In genomic region chr18:9869713-9870430, GRCh38 we compare ENCODE assay signal across 8 cellular contexts. TPM values are rescaled to one million over a fixed set of nuclear protein-coding genes. Genes with fewer than 3 reads are reported as not detected.
DNase-seq lines count a peak whose midpoint lies in the region; ATAC-seq and TF ChIP-seq lines count a peak whose summit lies in the region.

No MANE protein-coding gene starts in this region.

- 56 to 61% methylated on average over 9 of the region's 9 CpGs for WGBS in lower leg skin, 2 donors

- peak; percentile 88 for ATAC-seq in GM18868 (IDR thresholded peaks at IDR 0.05; ENCODE audit: unreplicated experiment)
- peak; percentile 72 for ATAC-seq in HG03378 (IDR thresholded peaks at IDR 0.05; ENCODE audit: unreplicated experiment)
- no peak for ATAC-seq in HG03457 (IDR thresholded peaks at IDR 0.05; ENCODE audit: unreplicated experiment)

- H3K4me3 ChIP-seq in lower leg skin (ENCODE audit: low read depth, poor library complexity, severe bottlenecking): no peak overlapping the region

- TF ChIP-seq CTCF in lower leg skin (IDR thresholded peaks at IDR 0.05): no peak

- intact Hi-C loops in lower leg skin (cut with DNase I; ENCODE audit: low total_unique reads): no loop called here

- DNase-seq in SW480 (ENCODE audit: low spot score) (peak; percentile 62), kidney tubule cell (ENCODE audit: low spot score) (peak; percentile 58), anterior cingulate cortex (lab: John Stamatoyannopoulos, UW) (no peak), lower leg skin (ENCODE audit: low spot score in 2 of 2) (no peak), NCI-H1436 treated with DMSO at 0.1 percent for 48 hours (lab: John Stamatoyannopoulos, UW) (no peak)

- no peak for TF ChIP-seq POLR2A in lower leg skin (IDR thresholded peaks at IDR 0.05)

RNA-seq across cellular contexts. Expression of gene TXNDC2, which starts 15.9 kb away (rescaled TPM):
- total RNA-seq in lower leg skin: under 1 TPM in 1 of 4 donors, not detected in 3; 0.06 TPM

RNA-seq across cellular contexts. Expression of gene VAPA, which starts 43.9 kb away (rescaled TPM):
- total RNA-seq in lower leg skin: 100 to 1,000 TPM; 188 to 221 (median 209) TPM

Comparison
In these comparisons a context has a peak if more than half of its experiments do, and no peak if none do; other contexts are left out.
1. DNase-seq: peak in SW480 (single experiment) and kidney tubule cell (single experiment); none in anterior cingulate cortex (0 of 58), lower leg skin (0 of 2) and NCI-H1436 treated with DMSO at 0.1 percent for 48 hours (single experiment).